ENCODE assay signal across 22 cellular contexts in genomic region chr2:149915151-149915550, GRCh38.
"Had no signal": no experiment of that assay in that cellular context is flagged by ENCODE, and none has a peak within 500 bp of the region (broad histone marks: within the 10 kb centered on the region; RNA-seq: fewer than 3 reads in every experiment).

No MANE protein-coding gene starts in this region.

- H3K27ac ChIP-seq: esophagus squamous epithelium, sigmoid colon, skin epidermis, stomach, thoracic aorta had no signal

- H3K36me3 Mint-ChIP-seq: immature natural killer cell; naive thymus-derived CD4-positive, alpha-beta T cell had no signal

- DNase-seq: cortex of kidney; effector memory CD8-positive, alpha-beta T cell; esophagus squamous epithelium; foreskin fibroblast; immature natural killer cell; kidney; left cardiac atrium; left ventricle myocardium superior; naive thymus-derived CD4-positive, alpha-beta T cell; nephron progenitor cell; posterior cingulate gyrus; sigmoid colon; stimulated activated CD4-positive, alpha-beta T cell treated with anti-CD3 and anti-CD28 coated beads, Interleukin-2, amount 100 ng/mL, for 24 hours; stimulated activated naive CD4-positive, alpha-beta T cell; stomach; substantia nigra; trophoblast cell had no signal

- H3K4me1 ChIP-seq: esophagus squamous epithelium, sigmoid colon, stomach had no signal

- H3K27me3 ChIP-seq: esophagus squamous epithelium, sigmoid colon, stomach had no signal

- H3K4me3 Mint-ChIP-seq: central memory CD8-positive, alpha-beta T cell; effector memory CD8-positive, alpha-beta T cell; immature natural killer cell; naive thymus-derived CD4-positive, alpha-beta T cell; nephron progenitor cell had no signal

- FAIRE-seq: kidney, urothelium cell line had no signal

- H3K27me3 Mint-ChIP-seq: central memory CD8-positive, alpha-beta T cell; effector memory CD8-positive, alpha-beta T cell; naive thymus-derived CD4-positive, alpha-beta T cell had no signal

- H3K36me3 ChIP-seq: esophagus squamous epithelium, sigmoid colon, stomach, thoracic aorta had no signal

- H3K9me3 ChIP-seq: esophagus squamous epithelium, sigmoid colon, thoracic aorta had no signal

- H3K4me1 Mint-ChIP-seq: central memory CD8-positive, alpha-beta T cell; immature natural killer cell; naive thymus-derived CD4-positive, alpha-beta T cell; nephron progenitor cell had no signal

- H3K4me3 ChIP-seq: esophagus squamous epithelium, lung, sigmoid colon, skin epidermis, stomach, thoracic aorta had no signal

- H3K27ac Mint-ChIP-seq: effector memory CD8-positive, alpha-beta T cell; immature natural killer cell; naive thymus-derived CD4-positive, alpha-beta T cell; nephron progenitor cell had no signal

- ATAC-seq: effector memory CD8-positive, alpha-beta T cell; left cardiac atrium; left ventricle myocardium superior; naive thymus-derived CD4-positive, alpha-beta T cell had no signal
